In the genomic region with DNA sequence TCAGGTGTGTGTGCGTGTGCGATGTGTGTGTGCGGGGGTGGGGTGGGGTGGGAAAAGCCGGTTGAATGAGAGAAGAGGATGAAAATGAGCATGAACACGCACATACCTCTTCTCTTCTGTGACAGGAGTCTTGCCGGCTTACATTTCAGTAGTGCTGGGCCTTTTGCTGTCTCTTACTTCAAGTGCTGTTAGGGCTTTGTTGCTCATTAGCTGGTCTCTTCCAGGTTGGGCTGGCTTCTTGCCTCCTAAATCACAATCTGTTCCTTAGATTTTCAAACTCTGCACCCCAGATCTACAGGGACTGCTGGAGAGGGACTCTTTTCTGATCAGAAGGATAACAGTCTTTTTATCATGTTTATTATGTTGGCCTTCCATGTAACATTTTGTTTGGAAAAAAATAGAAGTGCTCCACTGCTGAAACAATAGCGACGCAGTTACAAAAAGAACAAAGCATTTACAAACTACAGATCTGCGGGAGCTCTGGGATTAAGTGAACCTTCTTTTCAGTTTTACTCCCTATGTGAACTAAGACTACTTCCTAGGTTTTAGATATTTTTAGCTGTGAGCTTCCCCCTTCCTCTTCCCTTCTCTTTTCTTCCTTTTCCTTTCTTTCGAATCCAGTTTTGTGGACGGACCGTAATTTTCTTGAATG, we compare ENCODE assay signal across 16 cellular contexts.
"Had no signal": no experiment of that assay in that cellular context is flagged by ENCODE, and none has a peak within 500 bp of the region (broad histone marks: within the 10 kb centered on the region; RNA-seq: fewer than 3 reads in every experiment).

No MANE protein-coding gene starts in this region.

- H3K27me3 Mint-ChIP-seq: activated naive CD8-positive, alpha-beta T cell treated with anti-CD3 and anti-CD28 coated beads, Interleukin-2, amount 50 U/mL, for 24 hours; activated T-helper 17 cell treated with anti-CD3 and anti-CD28 coated beads, Interleukin-2, amount 50 U/mL, for 72 hours; dendritic cell treated with granulocyte-macrophage colony-stimulating factor and Interleukin-4, amounts not matched to agents 40 ng/mL and 50 ng/mL, for 4 days; effector memory CD8-positive, alpha-beta T cell; memory B cell; stimulated activated naive CD8-positive, alpha-beta T cell treated with anti-CD3 and anti-CD28 coated beads, Interleukin-15, amount 100 ng/mL, for 72 hours; T-cell had no signal

- H3K9me3 Mint-ChIP-seq: activated naive CD8-positive, alpha-beta T cell treated with anti-CD3 and anti-CD28 coated beads, Interleukin-2, amount 50 U/mL, for 24 hours; activated T-helper 17 cell treated with anti-CD3 and anti-CD28 coated beads, Interleukin-2, amount 50 U/mL, for 72 hours; dendritic cell treated with granulocyte-macrophage colony-stimulating factor and Interleukin-4, amounts not matched to agents 40 ng/mL and 50 ng/mL, for 4 days; effector memory CD8-positive, alpha-beta T cell; memory B cell; natural killer cell; stimulated activated naive CD8-positive, alpha-beta T cell treated with anti-CD3 and anti-CD28 coated beads, Interleukin-15, amount 100 ng/mL, for 72 hours; T-cell had no signal

- H3K27ac Mint-ChIP-seq: activated naive CD8-positive, alpha-beta T cell treated with anti-CD3 and anti-CD28 coated beads, Interleukin-2, amount 50 U/mL, for 24 hours; activated T-helper 17 cell treated with anti-CD3 and anti-CD28 coated beads, Interleukin-2, amount 50 U/mL, for 72 hours; dendritic cell treated with granulocyte-macrophage colony-stimulating factor and Interleukin-4, amounts not matched to agents 40 ng/mL and 50 ng/mL, for 4 days; effector memory CD8-positive, alpha-beta T cell; memory B cell; natural killer cell; T-cell had no signal

- ATAC-seq: activated naive CD8-positive, alpha-beta T cell treated with anti-CD3 and anti-CD28 coated beads, Interleukin-2, amount 50 U/mL, for 24 hours; activated T-helper 17 cell treated with anti-CD3 and anti-CD28 coated beads, Interleukin-2, amount 50 U/mL, for 72 hours; effector memory CD8-positive, alpha-beta T cell; gastroesophageal sphincter; left lung; natural killer cell; right lobe of liver; stimulated activated naive CD8-positive, alpha-beta T cell treated with anti-CD3 and anti-CD28 coated beads, Interleukin-15, amount 100 ng/mL, for 72 hours; T-cell had no signal

- H3K4me1 Mint-ChIP-seq: activated naive CD8-positive, alpha-beta T cell treated with anti-CD3 and anti-CD28 coated beads, Interleukin-2, amount 50 U/mL, for 24 hours; activated T-helper 17 cell treated with anti-CD3 and anti-CD28 coated beads, Interleukin-2, amount 50 U/mL, for 72 hours; natural killer cell; stimulated activated naive CD8-positive, alpha-beta T cell treated with anti-CD3 and anti-CD28 coated beads, Interleukin-15, amount 100 ng/mL, for 72 hours had no signal

- H3K4me1 ChIP-seq: gastroesophageal sphincter, right lobe of liver had no signal

- DNase-seq: activated CD4-positive, alpha-beta T cell treated with anti-CD3 and anti-CD28 coated beads, Interleukin-2, amount 50 U/mL, for 48 hours; activated naive CD4-positive, alpha-beta T cell treated with Interleukin-2 at 50 U/mL for 16 hours; activated naive CD8-positive, alpha-beta T cell treated with anti-CD3 and anti-CD28 coated beads, Interleukin-2, amount 50 U/mL, for 24 hours; aorta; effector memory CD8-positive, alpha-beta T cell; kidney; left lung; natural killer cell; right lobe of liver; stimulated activated naive CD8-positive, alpha-beta T cell treated with anti-CD3 and anti-CD28 coated beads, Interleukin-15, amount 100 ng/mL, for 72 hours; T-cell had no signal

- H3K27ac ChIP-seq: gastroesophageal sphincter, left lung, VCaP had no signal

- H3K4me3 ChIP-seq: gastroesophageal sphincter, left lung, right lobe of liver had no signal

- H3K36me3 Mint-ChIP-seq: natural killer cell had no signal

- H3K9me3 ChIP-seq: gastroesophageal sphincter, left lung, right lobe of liver had no signal

- H3K27me3 ChIP-seq: gastroesophageal sphincter, left lung, right lobe of liver had no signal

- H3K4me3 Mint-ChIP-seq: activated naive CD8-positive, alpha-beta T cell treated with anti-CD3 and anti-CD28 coated beads, Interleukin-2, amount 50 U/mL, for 24 hours; activated T-helper 17 cell treated with anti-CD3 and anti-CD28 coated beads, Interleukin-2, amount 50 U/mL, for 72 hours; dendritic cell treated with granulocyte-macrophage colony-stimulating factor and Interleukin-4, amounts not matched to agents 40 ng/mL and 50 ng/mL, for 4 days; effector memory CD8-positive, alpha-beta T cell; memory B cell; natural killer cell; stimulated activated naive CD8-positive, alpha-beta T cell treated with anti-CD3 and anti-CD28 coated beads, Interleukin-15, amount 100 ng/mL, for 72 hours; T-cell had no signal

- H3K36me3 ChIP-seq: left lung, right lobe of liver had no signal
